In the genomic region with DNA sequence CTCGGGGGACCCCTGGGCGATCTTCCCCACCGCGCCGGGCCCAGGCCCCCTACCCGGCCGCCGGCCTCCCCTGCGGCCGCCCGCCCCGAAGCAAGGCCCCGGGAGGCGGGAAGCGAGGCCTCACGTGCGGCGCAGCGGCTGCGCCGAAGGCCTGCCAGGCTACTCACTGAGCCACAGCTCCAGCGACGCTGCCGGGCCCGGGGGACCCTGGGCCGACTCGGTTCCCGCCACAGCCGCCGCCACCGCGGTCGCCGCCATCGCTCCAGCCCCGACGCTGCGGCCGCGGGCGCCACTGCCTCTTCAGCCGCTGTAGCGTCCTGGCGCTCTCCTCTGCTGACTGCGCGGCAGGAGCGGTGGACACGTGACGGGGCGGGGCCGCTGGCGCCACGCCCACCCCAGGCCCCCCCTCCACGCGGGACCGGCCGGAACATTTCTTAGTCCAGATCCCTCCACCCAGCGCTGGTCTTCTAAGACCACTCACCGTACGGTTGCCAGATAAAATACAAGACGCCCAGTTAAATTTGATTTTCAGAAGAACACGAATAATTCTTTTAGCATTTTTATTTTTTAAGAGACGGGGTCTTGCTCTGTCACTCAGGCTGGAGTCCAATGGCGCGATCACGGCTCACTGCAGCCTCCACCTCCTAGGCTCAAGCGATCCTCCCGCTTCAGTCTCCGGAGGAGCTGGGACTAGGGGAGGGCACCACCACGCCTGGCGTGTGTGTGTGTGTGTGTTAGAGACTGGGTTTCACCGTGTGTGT, we compare ENCODE assay signal across 1 cellular context.
A peak's percentile ranks its signal among the peaks of the same experiment; 100 is the strongest.
TF ChIP-seq lines count a peak whose summit lies in the region.

GGA2 (minus strand) TSS at position 341 of the 761 bp plus-strand sequence; CDS start at position 258, 83 bp downstream.

TF ChIP-seq in HepG2, 621 proteins besides CTCF, POLR2A, EP300 and RAD21 (continued from another document and continues in another):
- TF ChIP-seq MLXIP (CRISPR knock-in tag; IDR thresholded peaks at IDR 0.05; ENCODE audit: borderline replicate concordance) (peak; percentile 83; the same call in 1 of the 2 replicates), ZFP1 (CRISPR knock-in tag; IDR thresholded peaks at IDR 0.05) (no peak), HOXA7 (CRISPR knock-in tag; IDR thresholded peaks at IDR 0.05) (no peak), ZMYM3 (CRISPR knock-in tag; IDR thresholded peaks at IDR 0.05) (peak; percentile 88), BRF2 (CRISPR knock-in tag; IDR thresholded peaks at IDR 0.05) (peak; percentile 90), HDAC2 (CRISPR knock-in tag; IDR thresholded peaks at IDR 0.05) (peak; percentile 75; the same call in 1 of the 2 replicates), ZNF792 (CRISPR knock-in tag; IDR thresholded peaks at IDR 0.05) (peak; percentile 96), ZNF367 (CRISPR knock-in tag; IDR thresholded peaks at IDR 0.05; ENCODE audit: borderline replicate concordance) (peak; percentile 91; the same call in 1 of the 2 replicates), ZSCAN25 (CRISPR knock-in tag; IDR thresholded peaks at IDR 0.05) (peak; percentile 77; the same call in 1 of the 2 replicates), GABPB1 (CRISPR knock-in tag; IDR thresholded peaks at IDR 0.05) (peak; percentile 87), CAMTA2 (CRISPR knock-in tag; IDR thresholded peaks at IDR 0.05; ENCODE audit: borderline replicate concordance) (0 out of 2 replicates have a peak, but pooled peaks have one; percentile 73), FOXO4 (CRISPR knock-in tag; conservative IDR thresholded peaks at IDR 0.05) (no peak), THRA (CRISPR knock-in tag; IDR thresholded peaks at IDR 0.05; ENCODE audit: borderline replicate concordance) (peak; percentile 72; the same call in 1 of the 2 replicates), ZNF577 (CRISPR knock-in tag; IDR thresholded peaks at IDR 0.05; ENCODE audit: borderline replicate concordance, low read depth) (no peak), PHF20 (CRISPR knock-in tag; IDR thresholded peaks at IDR 0.05) (peak; percentile 73), HNF4A (CRISPR knock-in tag; IDR thresholded peaks at IDR 0.05) (no peak), THAP11 (CRISPR knock-in tag; IDR thresholded peaks at IDR 0.05) (peak; percentile 86), RORA (CRISPR knock-in tag; IDR thresholded peaks at IDR 0.05) (no peak), RNF219 (CRISPR knock-in tag; IDR thresholded peaks at IDR 0.05) (no peak; the same call in 1 of the 2 replicates), NONO (IDR thresholded peaks at IDR 0.05) (no peak), NONO (CRISPR knock-in tag; conservative IDR thresholded peaks at IDR 0.05) (peak; percentile 96), ZNF503 (CRISPR knock-in tag; IDR thresholded peaks at IDR 0.05) (peak; percentile 73; the same call in 1 of the 2 replicates), MIXL1 (CRISPR knock-in tag; IDR thresholded peaks at IDR 0.05) (peak; percentile 43; the same call in 1 of the 2 replicates), HDAC6 (IDR thresholded peaks at IDR 0.05; ENCODE audit: low read depth, low read length) (no peak), ZNF776 (CRISPR knock-in tag; IDR thresholded peaks at IDR 0.05) (peak; percentile 98), ZNF292 (CRISPR knock-in tag; IDR thresholded peaks at IDR 0.05; ENCODE audit: borderline replicate concordance, low read depth) (no peak), ZBTB20 (CRISPR knock-in tag; IDR thresholded peaks at IDR 0.05; ENCODE audit: borderline replicate concordance, low read depth) (no peak), ZNF713 (CRISPR knock-in tag; IDR thresholded peaks at IDR 0.05) (peak; percentile 93; the same call in 1 of the 2 replicates), XBP1 (CRISPR knock-in tag; IDR thresholded peaks at IDR 0.05) (no peak; the same call in 1 of the 2 replicates), MIER3 (CRISPR knock-in tag; IDR thresholded peaks at IDR 0.05; ENCODE audit: borderline replicate concordance) (peak; percentile 58; the same call in 1 of the 2 replicates), RBFOX2 (IDR thresholded peaks at IDR 0.05; ENCODE audit: low read depth, low read length) (peak; percentile 98), KDM1A (CRISPR knock-in tag; IDR thresholded peaks at IDR 0.05) (no peak), ZBTB7A (CRISPR knock-in tag; IDR thresholded peaks at IDR 0.05) (peak; percentile 75), DPF2 (CRISPR knock-in tag; IDR thresholded peaks at IDR 0.05; ENCODE audit: borderline replicate concordance, low read depth) (no peak), NFE2 (CRISPR knock-in tag; IDR thresholded peaks at IDR 0.05) (no peak), FOXP4 (CRISPR knock-in tag; IDR thresholded peaks at IDR 0.05) (peak; percentile 73), ZFP36L1 (CRISPR knock-in tag; IDR thresholded peaks at IDR 0.05) (peak; percentile 73), ZBTB8A (CRISPR knock-in tag; IDR thresholded peaks at IDR 0.05; ENCODE audit: borderline replicate concordance, low read depth) (no peak)
- TF ChIP-seq, protein P1, sequence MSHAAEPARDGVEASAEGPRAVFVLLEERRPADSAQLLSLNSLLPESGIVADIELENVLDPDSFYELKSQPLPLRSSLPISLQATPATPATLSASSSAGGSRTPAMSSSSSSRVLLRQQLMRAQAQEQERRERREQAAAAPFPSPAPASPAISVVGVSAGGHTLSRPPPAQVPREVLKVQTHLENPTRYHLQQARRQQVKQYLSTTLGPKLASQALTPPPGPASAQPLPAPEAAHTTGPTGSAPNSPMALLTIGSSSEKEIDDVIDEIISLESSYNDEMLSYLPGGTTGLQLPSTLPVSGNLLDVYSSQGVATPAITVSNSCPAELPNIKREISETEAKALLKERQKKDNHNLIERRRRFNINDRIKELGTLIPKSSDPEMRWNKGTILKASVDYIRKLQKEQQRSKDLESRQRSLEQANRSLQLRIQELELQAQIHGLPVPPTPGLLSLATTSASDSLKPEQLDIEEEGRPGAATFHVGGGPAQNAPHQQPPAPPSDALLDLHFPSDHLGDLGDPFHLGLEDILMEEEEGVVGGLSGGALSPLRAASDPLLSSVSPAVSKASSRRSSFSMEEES (CRISPR knock-in tag; IDR thresholded peaks at IDR 0.05): peak; percentile 93
- TF ChIP-seq, protein P2, sequence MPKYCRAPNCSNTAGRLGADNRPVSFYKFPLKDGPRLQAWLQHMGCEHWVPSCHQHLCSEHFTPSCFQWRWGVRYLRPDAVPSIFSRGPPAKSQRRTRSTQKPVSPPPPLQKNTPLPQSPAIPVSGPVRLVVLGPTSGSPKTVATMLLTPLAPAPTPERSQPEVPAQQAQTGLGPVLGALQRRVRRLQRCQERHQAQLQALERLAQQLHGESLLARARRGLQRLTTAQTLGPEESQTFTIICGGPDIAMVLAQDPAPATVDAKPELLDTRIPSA (CRISPR knock-in tag; IDR thresholded peaks at IDR 0.05; ENCODE audit: borderline replicate concordance): no peak
- TF ChIP-seq, protein P3, sequence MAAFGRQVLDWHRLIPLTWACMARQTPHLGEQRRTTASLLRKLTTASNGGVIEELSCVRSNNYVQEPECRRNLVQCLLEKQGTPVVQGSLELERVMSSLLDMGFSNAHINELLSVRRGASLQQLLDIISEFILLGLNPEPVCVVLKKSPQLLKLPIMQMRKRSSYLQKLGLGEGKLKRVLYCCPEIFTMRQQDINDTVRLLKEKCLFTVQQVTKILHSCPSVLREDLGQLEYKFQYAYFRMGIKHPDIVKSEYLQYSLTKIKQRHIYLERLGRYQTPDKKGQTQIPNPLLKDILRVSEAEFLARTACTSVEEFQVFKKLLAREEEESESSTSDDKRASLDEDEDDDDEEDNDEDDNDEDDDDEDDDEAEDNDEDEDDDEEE (CRISPR knock-in tag; IDR thresholded peaks at IDR 0.05): peak; percentile 99
